1 cellular context compared by ENCODE assay signal in genomic region chr2:8819194-8819593, GRCh38.
TF ChIP-seq lines count a peak whose summit lies in the region.

No MANE protein-coding gene starts in this region.

TF ChIP-seq in HepG2, 621 proteins besides CTCF, POLR2A, EP300 and RAD21 (continued from another document):
- TF ChIP-seq ZNF687 (CRISPR knock-in tag; IDR thresholded peaks at IDR 0.05): no peak
